In genomic region chrX:39456894-39457600, GRCh38 we compare ENCODE assay signal across 22 cellular contexts.
A peak's percentile ranks its signal among the peaks of the same experiment; 100 is the strongest.
DNase-seq lines count a peak whose midpoint lies in the region; ATAC-seq, FAIRE-seq and TF ChIP-seq lines count a peak whose summit lies in the region.
"Had no signal": no experiment of that assay in that cellular context is flagged by ENCODE, and none has a peak within 500 bp of the region (broad histone marks: within the 10 kb centered on the region; RNA-seq: fewer than 3 reads in every experiment).

No MANE protein-coding gene starts in this region.

- peak overlapping the region in 1 of 3 experiments; percentile 8 for H3K4me3 Mint-ChIP-seq in nephron
- H3K4me3 Mint-ChIP-seq: CD4-positive, alpha-beta T cell; GM23338 had no signal

- H4K20me1 ChIP-seq in GM23248 (ENCODE audit: insufficient read depth) (no peaks in the 10 kb centered on the region), osteoblast (ENCODE audit: insufficient read depth, low read length) (no peaks in the 10 kb centered on the region)

- peak overlapping the region; percentile 60 to 91 (median 81) for H3K27ac Mint-ChIP-seq in nephron
- H3K27ac Mint-ChIP-seq: CD4-positive, alpha-beta T cell; GM23338 had no signal

- no peak overlapping the region for H2AFZ ChIP-seq in GM23248
- no peak overlapping the region for H2AFZ ChIP-seq in osteoblast (ENCODE audit: low read length)
- H2AFZ ChIP-seq: GM23338 had no signal

- peak; percentile 13 for DNase-seq in AG08395 (ENCODE audit: low spot score)
- DNase-seq in GM23248 = peak; percentile 8
- DNase-seq in Kasumi-1 (lab: John Stamatoyannopoulos, UW) = no peak
- no peak for DNase-seq in osteoblast (ENCODE audit: insufficient read length, low spot score, missing footprints)
- DNase-seq: BE2C; Calu3; CD4-positive, alpha-beta T cell; DMS79; NCI-H1417 treated with DMSO at 0.1 percent for 48 hours; NCI-H2029; NCI-H2171; NCI-H446; PC-3; SJCRH30 had no signal

- H3K4me2 ChIP-seq in GM23248 (ENCODE audit: unreplicated experiment) (no peak overlapping the region), osteoblast (ENCODE audit: insufficient read depth, low read length) (no peak overlapping the region)
- H3K4me2 ChIP-seq: GM23338 had no signal

- H3K27me3 Mint-ChIP-seq in nephron (ENCODE audit: low read depth) = no peaks in the 10 kb centered on the region
- H3K27me3 Mint-ChIP-seq: CD4-positive, alpha-beta T cell had no signal

- H3K79me2 ChIP-seq in GM23248 (ENCODE audit: insufficient read depth) (no peaks in the 10 kb centered on the region), osteoblast (ENCODE audit: insufficient read depth, low read length) (no peaks in the 10 kb centered on the region)

- in situ Hi-C loops in GM23248 (cut with MboI) = no loop called here

- 27 to 30% methylated on average over 3 of the region's 3 CpGs for WGBS in GM23248 (ENCODE audit: low coverage in 1 of 2, low lambda C conversion rate in 2 of 2, missing lambda C conversion rate in 2 of 2), 2 experiments

- H3K9me3 ChIP-seq in GM23248 (ENCODE audit: low read depth) (no peaks in the 10 kb centered on the region), osteoblast (ENCODE audit: low read depth, low read length) (no peaks in the 10 kb centered on the region)
- H3K9me3 ChIP-seq: BE2C, SJCRH30 had no signal

- H3K4me3 ChIP-seq in GM23248 = no peak overlapping the region
- no peak overlapping the region for H3K4me3 ChIP-seq in osteoblast (ENCODE audit: insufficient read depth, low read length)
- H3K4me3 ChIP-seq: GM12878, GM23338, SJCRH30 had no signal

- no peaks in the 10 kb centered on the region for H3K27me3 ChIP-seq in GM23248 (replicated peaks; ENCODE audit: insufficient read depth)
- H3K27me3 ChIP-seq in osteoblast (ENCODE audit: insufficient read depth, low read length) = peaks cover 32% of the 10 kb centered on the region
- H3K27me3 ChIP-seq: BE2C, SJCRH30 had no signal

- H3K27ac ChIP-seq in GM23248 = no peak overlapping the region
- no peak overlapping the region for H3K27ac ChIP-seq in osteoblast (ENCODE audit: low read depth, low read length)
- H3K27ac ChIP-seq: RWPE1, SJCRH30 had no signal

- peak; percentile 62 for FAIRE-seq in colon (lab: Jason Lieb, UNC)
- FAIRE-seq: GM12878, GM18507 had no signal

- H3K36me3 ChIP-seq in GM23248 (ENCODE audit: low read depth) (no peaks in the 10 kb centered on the region), osteoblast (ENCODE audit: insufficient read depth, low read length) (no peaks in the 10 kb centered on the region)
- H3K36me3 ChIP-seq: BE2C, SJCRH30 had no signal

- H3K36me3 Mint-ChIP-seq in nephron (ENCODE audit: low read depth) = no peaks in the 10 kb centered on the region

- H3K4me1 ChIP-seq in GM23248 (ENCODE audit: insufficient read depth) = no peaks in the 10 kb centered on the region
- no peaks in the 10 kb centered on the region for H3K4me1 ChIP-seq in osteoblast (ENCODE audit: insufficient read depth, low read length)
- H3K4me1 ChIP-seq: BE2C had no signal

- ATAC-seq in GM21381 (IDR thresholded peaks at IDR 0.05; ENCODE audit: unreplicated experiment) = no peak
- ATAC-seq: GM12878, GM23338, HCT116, PC-3 had no signal

- no peaks in the 10 kb centered on the region for H3K9me2 ChIP-seq in GM23248 (ENCODE audit: insufficient read depth)

- no peaks in the 10 kb centered on the region for H3F3A ChIP-seq in GM23248 (ENCODE audit: insufficient read depth)

- H3K9ac ChIP-seq in GM23248 = no peak overlapping the region

- TF ChIP-seq CTCF in nephron (IDR thresholded peaks at IDR 0.05; ENCODE audit: unreplicated experiment in 3 of 3) = no peak
- TF ChIP-seq CTCF in osteoblast (IDR thresholded peaks at IDR 0.05; ENCODE audit: extremely low read depth, low read depth, low read length) = no peak

- H3K9me3 Mint-ChIP-seq in nephron = peaks cover 6% of the 10 kb centered on the region
- H3K9me3 Mint-ChIP-seq: CD4-positive, alpha-beta T cell had no signal

- peaks cover 69% of the 10 kb centered on the region for H3K4me1 Mint-ChIP-seq in nephron
- H3K4me1 Mint-ChIP-seq: GM23338 had no signal

Comparison
In these comparisons a context has a peak if more than half of its experiments do, and no peak if none do; other contexts are left out.
1. DNase-seq: peak in AG08395 (single experiment) and GM23248 (single experiment); none in Kasumi-1 (0 of 2) and osteoblast (single experiment).